Comparison of ENCODE assay signal across 1 cellular context in the genomic region with DNA sequence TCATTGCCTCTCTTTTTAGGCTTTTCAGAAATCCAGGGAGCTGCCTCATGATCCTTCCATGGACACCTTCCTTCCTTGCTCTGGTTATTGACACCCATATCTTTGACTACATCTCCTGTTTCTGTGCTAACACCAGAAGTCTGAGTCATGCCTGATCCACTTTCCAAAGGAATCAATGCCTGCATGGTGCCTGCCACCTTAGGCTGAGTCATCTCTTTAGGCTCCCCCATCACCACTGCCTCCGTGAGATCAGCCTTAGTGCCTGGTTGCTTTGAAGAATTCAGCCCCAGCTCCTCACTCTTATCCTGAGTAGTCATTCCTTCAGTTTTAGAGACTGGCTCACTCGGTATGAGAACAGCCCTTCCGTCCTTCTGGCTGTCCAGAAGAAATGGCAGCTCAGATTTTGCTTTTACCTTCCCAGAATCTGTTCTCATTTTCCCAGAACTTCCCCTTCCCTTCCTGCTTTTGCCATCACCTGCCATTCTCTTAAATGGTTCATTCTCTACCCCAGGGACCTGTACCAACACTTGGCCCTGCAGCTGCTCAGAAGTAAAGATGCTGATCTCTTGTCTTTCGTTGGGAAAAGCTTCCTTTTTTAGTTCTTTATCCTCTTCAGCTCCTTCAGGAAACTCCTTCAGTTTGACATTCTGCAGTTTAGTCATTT.
TF ChIP-seq lines count a peak whose summit lies in the region.

No MANE protein-coding gene starts in this region.

TF ChIP-seq in SK-N-SH, 30 proteins besides CTCF, POLR2A, EP300 and RAD21 (continued from another document):
- TF ChIP-seq NRF1 (IDR thresholded peaks at IDR 0.05; ENCODE audit: low read depth, low read length) (no peak), POLR2AphosphoS5 (IDR thresholded peaks at IDR 0.05; ENCODE audit: low read depth, low read length) (peak; percentile 60; the same call in 1 of the 2 replicates), NFIC (IDR thresholded peaks at IDR 0.05; ENCODE audit: borderline replicate concordance) (peak; percentile 62; the same call in 1 of the 2 replicates), FOSL2 (IDR thresholded peaks at IDR 0.05; ENCODE audit: borderline replicate concordance, low read depth) (peak; percentile 99), FOXJ3 (CRISPR knock-in tag; IDR thresholded peaks at IDR 0.05) (no peak), TEAD4 (IDR thresholded peaks at IDR 0.05; ENCODE audit: borderline replicate concordance, insufficient read depth) (0 out of 2 replicates have a peak, but pooled peaks have one; percentile 26)
- TF ChIP-seq, protein P1, sequence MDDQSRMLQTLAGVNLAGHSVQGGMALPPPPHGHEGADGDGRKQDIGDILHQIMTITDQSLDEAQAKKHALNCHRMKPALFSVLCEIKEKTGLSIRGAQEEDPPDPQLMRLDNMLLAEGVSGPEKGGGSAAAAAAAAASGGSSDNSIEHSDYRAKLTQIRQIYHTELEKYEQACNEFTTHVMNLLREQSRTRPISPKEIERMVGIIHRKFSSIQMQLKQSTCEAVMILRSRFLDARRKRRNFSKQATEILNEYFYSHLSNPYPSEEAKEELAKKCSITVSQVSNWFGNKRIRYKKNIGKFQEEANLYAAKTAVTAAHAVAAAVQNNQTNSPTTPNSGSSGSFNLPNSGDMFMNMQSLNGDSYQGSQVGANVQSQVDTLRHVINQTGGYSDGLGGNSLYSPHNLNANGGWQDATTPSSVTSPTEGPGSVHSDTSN (IDR thresholded peaks at IDR 0.05): peak; percentile 83
- TF ChIP-seq, protein P2, sequence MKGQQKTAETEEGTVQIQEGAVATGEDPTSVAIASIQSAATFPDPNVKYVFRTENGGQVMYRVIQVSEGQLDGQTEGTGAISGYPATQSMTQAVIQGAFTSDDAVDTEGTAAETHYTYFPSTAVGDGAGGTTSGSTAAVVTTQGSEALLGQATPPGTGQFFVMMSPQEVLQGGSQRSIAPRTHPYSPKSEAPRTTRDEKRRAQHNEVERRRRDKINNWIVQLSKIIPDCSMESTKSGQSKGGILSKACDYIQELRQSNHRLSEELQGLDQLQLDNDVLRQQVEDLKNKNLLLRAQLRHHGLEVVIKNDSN (IDR thresholded peaks at IDR 0.05; ENCODE audit: borderline replicate concordance, low read depth): no peak
